1 cellular context compared by ENCODE assay signal in genomic region chr11:77303328-77303727, GRCh38.
TF ChIP-seq lines count a peak whose summit lies in the region.

No MANE protein-coding gene starts in this region.

TF ChIP-seq in HepG2, 621 proteins besides CTCF, POLR2A, EP300 and RAD21 (continued from another document):
- TF ChIP-seq ZBTB4 (CRISPR knock-in tag; IDR thresholded peaks at IDR 0.05; ENCODE audit: borderline replicate concordance) (no peak), HOMEZ (CRISPR knock-in tag; IDR thresholded peaks at IDR 0.05; ENCODE audit: low read depth) (no peak), POLR2AphosphoS5 (IDR thresholded peaks at IDR 0.05; ENCODE audit: low read depth, low read length) (no peak), NFE2L1 (CRISPR knock-in tag; IDR thresholded peaks at IDR 0.05; ENCODE audit: borderline replicate concordance) (no peak)
